ENCODE assay signal across 9 cellular contexts in genomic region chr4:80307774-80308465, GRCh38. TPM values are rescaled to one million over a fixed set of nuclear protein-coding genes. Genes with fewer than 3 reads are reported as not detected.
DNase-seq lines count a peak whose midpoint lies in the region; ATAC-seq and TF ChIP-seq lines count a peak whose summit lies in the region.
"Had no signal": no experiment of that assay in that cellular context is flagged by ENCODE, and none has a peak within 500 bp of the region (broad histone marks: within the 10 kb centered on the region; RNA-seq: fewer than 3 reads in every experiment).

No MANE protein-coding gene starts in this region.

- H3K4ac ChIP-seq in H9 (ENCODE audit: low read depth, low read length): no peak overlapping the region

- CTCF ChIA-PET in MCF 10A (lab: Yijun Ruan, JAX): interaction anchor here (0.7 to 1.4 kb wide), 7 partner anchors 11 to 903 kb away, joined by 3 to 5 read pairs (median 3); partner anchors contain the start of gene CFAP299
- CTCF ChIA-PET in PC-3 (lab: Charles Lee): interaction anchor here (0.5 to 0.7 kb wide), 4 partner anchors 66 to 723 kb away, joined by 3 to 5 read pairs (median 4); partner anchors contain the start of gene BMP3

- ATAC-seq in PC-3 (peak; percentile 59), upper lobe of left lung (ENCODE audit: low FRiP score in 2 of 2) (peak; percentile 44 to 72)
- ATAC-seq: T-helper 17 cell had no signal

- H3K4me1 ChIP-seq in breast epithelium: no peaks in the 10 kb centered on the region
- H3K4me1 ChIP-seq in PC-3 (ENCODE audit: insufficient read depth, low read length): peaks cover 55% of the 10 kb centered on the region
- no peaks in the 10 kb centered on the region for H3K4me1 ChIP-seq in upper lobe of left lung
- H3K4me1 ChIP-seq in H9 (ENCODE audit: insufficient read depth, low read length): peaks cover 2% of the 10 kb centered on the region; the same call in 1 of the 2 replicates
- no peaks in the 10 kb centered on the region for H3K4me1 ChIP-seq in vagina

- TF ChIP-seq POLR2A in breast epithelium (IDR thresholded peaks at IDR 0.05) (no peak), upper lobe of left lung (IDR thresholded peaks at IDR 0.05) (no peak), vagina (IDR thresholded peaks at IDR 0.05) (no peak)

- no peaks in the 10 kb centered on the region for H3K23me2 ChIP-seq in H9 (ENCODE audit: insufficient read length, low read depth, low read length, poor library complexity, severe bottlenecking)

- no peak overlapping the region for H3T11ph ChIP-seq in H9 (ENCODE audit: low read length)

- H3K27me3 ChIP-seq in breast epithelium (no peaks in the 10 kb centered on the region), PC-3 (ENCODE audit: low read length) (no peaks in the 10 kb centered on the region), upper lobe of left lung (no peaks in the 10 kb centered on the region), H9 (ENCODE audit: insufficient read depth, low read length) (no peaks in the 10 kb centered on the region), vagina (no peaks in the 10 kb centered on the region)

- H2BK20ac ChIP-seq in H9 (ENCODE audit: low read depth, low read length, poor library complexity, severe bottlenecking): no peak overlapping the region

- H3K4me3 Mint-ChIP-seq in MCF 10A (ENCODE audit: unreplicated experiment) (peak overlapping the region; percentile 59), H9 (no peak overlapping the region)
- H3K4me3 Mint-ChIP-seq: T-helper 17 cell had no signal

- no peak overlapping the region for H2BK5ac ChIP-seq in H9 (ENCODE audit: insufficient read length, low read length)

- peak overlapping the region; percentile 62 for H2AFZ ChIP-seq in PC-3 (ENCODE audit: low read length)
- no peak overlapping the region for H2AFZ ChIP-seq in H9 (ENCODE audit: low read length)

- no peak for TF ChIP-seq CTCF in MCF 10A (IDR thresholded peaks at IDR 0.05; ENCODE audit: unreplicated experiment)
- TF ChIP-seq CTCF in breast epithelium (IDR thresholded peaks at IDR 0.05): no peak
- TF ChIP-seq CTCF in PC-3 (conservative IDR thresholded peaks at IDR 0.05; ENCODE audit: low read depth, low read length): no peak
- TF ChIP-seq CTCF in fibroblast of the aortic adventitia (IDR thresholded peaks at IDR 0.05; ENCODE audit: insufficient read depth, low read length): no peak
- TF ChIP-seq CTCF in upper lobe of left lung (IDR thresholded peaks at IDR 0.05): no peak
- TF ChIP-seq CTCF in H9 (conservative IDR thresholded peaks at IDR 0.05): no peak
- no peak for TF ChIP-seq CTCF in vagina (IDR thresholded peaks at IDR 0.05)

- H3K14ac ChIP-seq in H9 (ENCODE audit: insufficient read depth, low read length): no peak overlapping the region

- H3K4me1 Mint-ChIP-seq in MCF 10A (ENCODE audit: insufficient read depth, unreplicated experiment) (peaks cover 43% of the 10 kb centered on the region), H9 (peaks cover 29 to 31% of the 10 kb centered on the region in 2 experiments)

- H3K79me2 ChIP-seq in PC-3 (ENCODE audit: low read length): no peaks in the 10 kb centered on the region
- H3K79me2 ChIP-seq in H9 (ENCODE audit: insufficient read depth, low read length): no peaks in the 10 kb centered on the region

- H4K20me1 ChIP-seq in PC-3 (ENCODE audit: low read length) (no peaks in the 10 kb centered on the region), H9 (ENCODE audit: control insufficient read depth, insufficient read depth, insufficient read length) (no peaks in the 10 kb centered on the region)

- peak overlapping the region; percentile 53 for H3K27ac Mint-ChIP-seq in MCF 10A (ENCODE audit: low read depth, unreplicated experiment)
- H3K27ac Mint-ChIP-seq in H9: no peak overlapping the region
- H3K27ac Mint-ChIP-seq: T-helper 17 cell had no signal

- DNase-seq in MCF 10A (ENCODE audit: unreplicated experiment) (peak; percentile 78), breast epithelium (ENCODE audit: low spot score in 2 of 2) (no peak), PC-3 (peak; percentile 59), fibroblast of the aortic adventitia (ENCODE audit: low read depth) (peak; percentile 69), upper lobe of left lung (peak in 1 of 2 donors; percentile 37), H9 (no peak), vagina (ENCODE audit: extremely low spot score in 2 of 2) (no peak)
- no peak for DNase-seq in NK-92 treated with Interleukin-12 subunit alpha and Interleukin-12 subunit beta, amount 100 ng/mL, for 24 hours (lab: John Stamatoyannopoulos, UW)
- DNase-seq: T-helper 17 cell had no signal

- H3K9ac ChIP-seq in PC-3 (ENCODE audit: low read length): peak overlapping the region; percentile 31; the same call in 1 of the 2 replicates
- H3K9ac ChIP-seq in H9 (ENCODE audit: extremely low read depth, insufficient read length, low read length): no peak overlapping the region

- no peaks in the 10 kb centered on the region for H3K79me1 ChIP-seq in H9 (ENCODE audit: insufficient read depth, low read depth, low read length, poor library complexity, severe bottlenecking)

- H3K27ac ChIP-seq in breast epithelium: no peak overlapping the region
- peak overlapping the region; percentile 76 for H3K27ac ChIP-seq in PC-3 (ENCODE audit: low read length)
- H3K27ac ChIP-seq in upper lobe of left lung: no peak overlapping the region
- no peak overlapping the region for H3K27ac ChIP-seq in H9 (ENCODE audit: insufficient read length, low read depth, low read length)
- no peak overlapping the region for H3K27ac ChIP-seq in vagina

- H3K4me3 ChIP-seq in breast epithelium (peak overlapping the region in 1 of 3 donors; percentile 40), PC-3 (ENCODE audit: low read length) (peak overlapping the region; percentile 44; the same call in 1 of the 2 replicates), fibroblast of the aortic adventitia (ENCODE audit: low read depth, low read length) (peak overlapping the region; percentile 38), upper lobe of left lung (no peak overlapping the region), vagina (no peak overlapping the region)

- H3K9me3 ChIP-seq in breast epithelium (no peaks in the 10 kb centered on the region), PC-3 (ENCODE audit: low read length) (no peaks in the 10 kb centered on the region), upper lobe of left lung (no peaks in the 10 kb centered on the region), H9 (ENCODE audit: control insufficient read depth, low read depth, low read length) (no peaks in the 10 kb centered on the region), vagina (no peaks in the 10 kb centered on the region)

- H3K9me2 ChIP-seq in PC-3 (replicated peaks; ENCODE audit: low read length): no peaks in the 10 kb centered on the region

- BruUV-seq in MCF 10A (replicated peaks; lab: Mats Ljungman, UMichigan) (no TSS peak), PC-3 (replicated peaks; lab: Mats Ljungman, UMichigan) (no TSS peak)

- no peak overlapping the region for H4K8ac ChIP-seq in H9 (replicated peaks; ENCODE audit: insufficient read length, low read depth, low read length)

- no peak overlapping the region for H2BK15ac ChIP-seq in H9 (ENCODE audit: low read depth, low read length)

- no peak overlapping the region for H3K18ac ChIP-seq in H9 (ENCODE audit: insufficient read length, low read depth, low read length)

- peaks cover 6% of the 10 kb centered on the region for H3K36me3 Mint-ChIP-seq in MCF 10A (ENCODE audit: insufficient read depth, unreplicated experiment)
- peaks cover 0 to 6% (median 0%) of the 10 kb centered on the region in 3 experiments; a peak in 1 of 7 replicates for H3K36me3 Mint-ChIP-seq in H9 (ENCODE audit: insufficient read depth in 1 of 3, low read depth in 3 of 3)

- intact Hi-C loops in MCF 10A (cut with micrococcal nuclease): loop anchor here (2.0 kb wide), 1 partner anchor 41 kb away; the partner anchor contains the start of gene FGF5
- intact Hi-C loops in breast epithelium (cut with DNase I; ENCODE audit: low total_unique reads): no loop called here
- intact Hi-C loops in PC-3 (cut with micrococcal nuclease): loop anchor here (5.0 kb wide), 1 partner anchor 41 kb away; the partner anchor contains the start of gene FGF5
- intact Hi-C loops in vagina (cut with DNase I): no loop called here

- no peak overlapping the region for H4K5ac ChIP-seq in H9 (ENCODE audit: insufficient read length, low read depth, low read length)

- TF ChIP-seq EP300 in upper lobe of left lung (IDR thresholded peaks at IDR 0.05): no peak

- H3F3A ChIP-seq in PC-3 (ENCODE audit: low read length, unreplicated experiment): no peaks in the 10 kb centered on the region

- H2BK12ac ChIP-seq in H9 (ENCODE audit: insufficient read length, low read depth, low read length): no peak overlapping the region

- no peaks in the 10 kb centered on the region for H3K9me3 Mint-ChIP-seq in MCF 10A (ENCODE audit: unreplicated experiment)
- peaks cover 0 to 2% of the 10 kb centered on the region in 2 experiments; a peak in 1 of 5 replicates for H3K9me3 Mint-ChIP-seq in H9

- no peak overlapping the region for H2BK120ac ChIP-seq in H9 (ENCODE audit: low read depth, low read length, poor library complexity, severe bottlenecking)

- POLR2A ChIA-PET in MCF 10A (lab: Yijun Ruan, JAX): interaction anchor here (1.0 to 2.7 kb wide), 6 partner anchors 15 to 235 kb away, joined by 3 to 15 read pairs (median 4); partner anchors contain the start of genes ANTXR2 and FGF5
- POLR2A ChIA-PET in PC-3 (lab: Charles Lee; ENCODE audit: unreplicated experiment): interaction anchor here (0.5 to 0.7 kb wide), 2 partner anchors 46 to 71 kb away, joined by 3 to 6 read pairs; no protein-coding TSS in a partner anchor

- H2AK5ac ChIP-seq in H9 (ENCODE audit: insufficient read length, low read length): no peak overlapping the region

- H3K23ac ChIP-seq in H9 (ENCODE audit: insufficient read length, low read depth, low read length): no peak overlapping the region

- H4K91ac ChIP-seq in H9 (ENCODE audit: insufficient read length, low read depth, low read length): no peak overlapping the region

- no peak overlapping the region for H3K56ac ChIP-seq in H9 (ENCODE audit: insufficient read length, low read depth, low read length)

- 53 to 58% methylated on average over 10 of the region's 10 CpGs for WGBS in upper lobe of left lung, 2 donors
- no CpG with 5 or more reads among the region's 10 CpGs for WGBS in H9 (ENCODE audit: extremely low coverage, insufficient read length, low lambda C conversion rate)

- no peaks in the 10 kb centered on the region for H3K27me3 Mint-ChIP-seq in MCF 10A (ENCODE audit: insufficient read depth, unreplicated experiment)
- H3K27me3 Mint-ChIP-seq in H9 (ENCODE audit: low read depth): no peaks in the 10 kb centered on the region; the same call in none of the 2 replicates

- no peaks in the 10 kb centered on the region for H3K36me3 ChIP-seq in breast epithelium
- no peaks in the 10 kb centered on the region for H3K36me3 ChIP-seq in PC-3 (ENCODE audit: low read depth, low read length)
- H3K36me3 ChIP-seq in upper lobe of left lung: no peaks in the 10 kb centered on the region
- H3K36me3 ChIP-seq in vagina: no peaks in the 10 kb centered on the region

- H3K4me2 ChIP-seq in PC-3 (ENCODE audit: low read length): peak overlapping the region; percentile 76
- H3K4me2 ChIP-seq in H9 (ENCODE audit: insufficient read depth, insufficient read length, low read length): no peak overlapping the region

RNA-seq across cellular contexts. Expression of gene CFAP299, which starts 27.6 kb away (rescaled TPM):
- total RNA-seq in MCF 10A (2022): 0.33 TPM in 1 of 2 replicates, not detected in the other
- under 1 TPM in 2 of 3 donors, not detected in 1; under 0.01 to 0.15 TPM for total RNA-seq in breast epithelium
- not detected in 2 replicates for total RNA-seq in PC-3 (2014; rRNA removed)
- total RNA-seq in fibroblast of the aortic adventitia (ENCODE audit: low replicate concordance): 2.1 and 12.7 TPM in 2 replicates
- 10 to 100 TPM in 1 of 6 donors, 1 to 10 TPM in 4, under 1 TPM in 1; 0.46 to 31.6 (median 3.9) TPM for total RNA-seq in upper lobe of left lung
- not detected in 2 replicates for total RNA-seq in H9 (2021)
- total RNA-seq in vagina: not detected
- total RNA-seq: T-helper 17 cell had no signal

RNA-seq across cellular contexts. Expression of gene FGF5, which starts 41.5 kb away (rescaled TPM):
- total RNA-seq in MCF 10A (2022) (not detected in 2 replicates), breast epithelium (not detected), PC-3 (2014; rRNA removed) (0.75 and 2.6 TPM in 2 replicates), fibroblast of the aortic adventitia (ENCODE audit: low replicate concordance) (0.98 and 55.9 TPM in 2 replicates), upper lobe of left lung (not detected), H9 (2021) (not detected in 2 replicates), vagina (not detected)

Comparison
In these comparisons a context has a peak if more than half of its experiments do, and no peak if none do; other contexts are left out.
1. DNase-seq: peak in MCF 10A (single experiment), PC-3 (single experiment) and fibroblast of the aortic adventitia (single experiment); none in breast epithelium (0 of 2), H9 (single experiment), vagina (0 of 2) and NK-92 treated with Interleukin-12 subunit alpha and Interleukin-12 subunit beta, amount 100 ng/mL, for 24 hours (single experiment).
2. intact Hi-C loops: an anchor here in MCF 10A (2.0 kb wide) and PC-3 (5.0 kb wide); none called in breast epithelium and vagina.
3. H3K4me3 ChIP-seq: peak in PC-3 (single experiment) and fibroblast of the aortic adventitia (single experiment); none in upper lobe of left lung (0 of 4) and vagina (0 of 2).